ENCODE assay signal across 23 cellular contexts in genomic region chr20:60040471-60041162, GRCh38.
DNase-seq lines count a peak whose midpoint lies in the region; ATAC-seq lines count a peak whose summit lies in the region.
"Had no signal": no experiment of that assay in that cellular context is flagged by ENCODE, and none has a peak within 500 bp of the region (broad histone marks: within the 10 kb centered on the region; RNA-seq: fewer than 3 reads in every experiment).

No MANE protein-coding gene starts in this region.

- 94% methylated on average over 8 of the region's 8 CpGs for WGBS in thymus

- ATAC-seq in esophagus mucosa = peak; percentile 14
- ATAC-seq in HG02571 (IDR thresholded peaks at IDR 0.05; ENCODE audit: unreplicated experiment) = no peak
- ATAC-seq in HG03439 (IDR thresholded peaks at IDR 0.05; ENCODE audit: unreplicated experiment) = no peak
- ATAC-seq: gastroesophageal sphincter; SK-N-SH treated with all-trans-retinoic acid at 6 μM for 48 hours; stimulated activated memory B cell treated with anti-CD40 and anti-IgM and Interleukin-4, amounts not matched to agents 10 μg/mL and 1 μg/mL and 100 μg/mL, for 72 hours had no signal

- peak; percentile 24 for DNase-seq in NCI-H146 (lab: John Stamatoyannopoulos, UW)
- no peak for DNase-seq in NCI-H146 treated with DMSO at 0.1 percent for 48 hours (lab: John Stamatoyannopoulos, UW; ENCODE audit: unreplicated experiment)
- peak; percentile 70 for DNase-seq in NCI-H2029 treated with DMSO at 0.1 percent for 48 hours (lab: John Stamatoyannopoulos, UW)
- no peak for DNase-seq in central memory CD4-positive, alpha-beta T cell
- DNase-seq: activated CD4-positive, alpha-beta T cell treated with anti-CD3 and anti-CD28 coated beads, Interleukin-2, amount 50 U/mL, for 1 hour; AML-193; esophagus squamous epithelium; GOT3; NCI-H187; nucleus accumbens; RPMI8226; small intestine had no signal

- H3K27ac ChIP-seq in thymus (ENCODE audit: low read depth) = peak overlapping the region; percentile 40
- H3K27ac ChIP-seq: 22Rv1, ascending aorta, gastroesophageal sphincter, thoracic aorta, WERI-Rb-1 had no signal

- no peaks in the 10 kb centered on the region for H3K4me1 ChIP-seq in thymus (ENCODE audit: control insufficient read depth, insufficient read depth, low read length)
- H3K4me1 ChIP-seq: ascending aorta, gastroesophageal sphincter had no signal

- H3K36me3 ChIP-seq in thymus (ENCODE audit: control insufficient read depth, insufficient read depth) = no peaks in the 10 kb centered on the region
- H3K36me3 ChIP-seq: ascending aorta, esophagus squamous epithelium, gastroesophageal sphincter, thoracic aorta, WERI-Rb-1 had no signal

- H3K27me3 ChIP-seq in thymus (ENCODE audit: control insufficient read depth, insufficient read depth) = no peaks in the 10 kb centered on the region
- H3K27me3 ChIP-seq: ascending aorta had no signal

- H3K4me3 ChIP-seq in thymus (ENCODE audit: low read length) = no peak overlapping the region
- H3K4me3 ChIP-seq: ascending aorta, esophagus squamous epithelium, gastroesophageal sphincter, thoracic aorta had no signal

- H3K9me3 ChIP-seq in thymus (ENCODE audit: control insufficient read depth) = no peaks in the 10 kb centered on the region
- H3K9me3 ChIP-seq: ascending aorta, esophagus squamous epithelium, gastroesophageal sphincter, thoracic aorta had no signal

Comparison
In these comparisons a context has a peak if more than half of its experiments do, and no peak if none do; other contexts are left out.
1. DNase-seq: peak in NCI-H146 (single experiment) and NCI-H2029 treated with DMSO at 0.1 percent for 48 hours (single experiment); none in NCI-H146 treated with DMSO at 0.1 percent for 48 hours (single experiment) and central memory CD4-positive, alpha-beta T cell (single experiment).